7 cellular contexts compared by ENCODE assay signal in genomic region chr13:40992678-40993077, GRCh38. TPM values are rescaled to one million over a fixed set of nuclear protein-coding genes. Genes with fewer than 3 reads are reported as not detected.
DNase-seq lines count a peak whose midpoint lies in the region; ATAC-seq and TF ChIP-seq lines count a peak whose summit lies in the region.

No MANE protein-coding gene starts in this region.

- peaks cover 10% of the 10 kb centered on the region for H3K4me1 ChIP-seq in colonic mucosa

- ATAC-seq in GM18502 (IDR thresholded peaks at IDR 0.05; ENCODE audit: poor library complexity, unreplicated experiment) (no peak), GM21737 (IDR thresholded peaks at IDR 0.05; ENCODE audit: unreplicated experiment) (no peak)

- peak overlapping the region; percentile 51 for H3K27ac ChIP-seq in colonic mucosa

- no peak for DNase-seq in GM12864 (ENCODE audit: low read depth)
- peak; percentile 4 for DNase-seq in NCI-H69 (lab: John Stamatoyannopoulos, UW)
- no peak for DNase-seq in colonic mucosa
- peak; percentile 72 for DNase-seq in pons (ENCODE audit: low spot score)
- no peak for DNase-seq in A172 (ENCODE audit: low spot score)

- H3K9ac ChIP-seq in colonic mucosa (ENCODE audit: low read depth in 2 of 2, low read length in 2 of 2), result peak overlapping the region in 1 of 2 donors; percentile 68

- no peaks in the 10 kb centered on the region for H3K27me3 ChIP-seq in colonic mucosa

- peak; percentile 15 for TF ChIP-seq CTCF in GM12864 (IDR thresholded peaks at IDR 0.05; ENCODE audit: low read depth, low read length, missing control alignments)
- TF ChIP-seq CTCF in colonic mucosa (IDR thresholded peaks at IDR 0.05), result no peak

- H3K36me3 ChIP-seq in colonic mucosa, result no peaks in the 10 kb centered on the region

- no peaks in the 10 kb centered on the region for H3K9me3 ChIP-seq in colonic mucosa

- intact Hi-C loops in colonic mucosa (cut with DNase I), result loop anchor here (10.0 kb wide), 1 partner anchor 62 kb away; no protein-coding TSS in a partner anchor

- H3K4me3 ChIP-seq in GM12864 (ENCODE audit: low read depth, low read length) (no peak overlapping the region), colonic mucosa (no peak overlapping the region)

RNA-seq across cellular contexts. Expression of gene ELF1, which starts 26.4 kb away (rescaled TPM):
- total RNA-seq in colonic mucosa, result 100 to 1,000 TPM in 1 of 2 donors, 10 to 100 TPM in 1; 72.2 to 120 TPM
- total RNA-seq in A172 (2014; rRNA removed; shearing (Covaris generic)), result 6.9 and 8.8 TPM in 2 replicates

Comparison
In these comparisons a context has a peak if more than half of its experiments do, and no peak if none do; other contexts are left out.
1. DNase-seq: peak in NCI-H69 (single experiment) and pons (single experiment); none in GM12864 (single experiment), colonic mucosa (single experiment) and A172 (single experiment).